In the genomic region with DNA sequence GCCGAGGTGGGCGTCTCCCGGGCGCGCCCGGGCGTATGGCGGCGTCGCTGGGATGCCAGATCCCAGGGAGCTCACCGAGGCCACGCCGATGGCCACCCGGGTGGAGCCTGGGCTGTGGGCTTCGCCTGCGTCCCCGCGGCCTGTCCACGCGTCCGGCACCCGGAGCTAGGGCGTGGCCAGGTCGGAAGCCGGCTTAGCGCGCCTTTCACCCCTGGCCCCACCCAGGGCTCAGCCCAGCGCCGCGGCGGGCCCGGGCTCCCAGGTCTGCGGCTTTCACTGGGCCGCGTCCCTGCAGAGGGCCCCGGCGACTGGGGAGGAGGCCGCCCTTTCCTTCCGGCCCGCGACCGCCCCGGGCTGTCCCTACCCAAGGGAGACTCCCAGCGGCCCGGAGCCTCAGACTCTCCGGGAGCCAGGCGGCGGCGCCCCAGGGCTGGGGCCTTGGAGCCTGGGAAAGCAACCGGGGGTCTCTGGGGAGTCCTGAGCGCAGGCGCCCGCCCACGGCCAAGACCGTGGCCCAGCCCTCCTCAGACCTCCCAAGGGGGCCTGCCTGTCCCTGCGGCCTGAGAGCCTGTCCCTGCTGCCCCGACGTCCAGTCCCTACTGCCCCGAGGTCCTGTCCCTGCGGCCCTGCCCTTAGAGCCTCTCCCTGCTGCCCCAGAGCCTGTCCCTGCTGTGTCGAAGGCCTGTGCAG, we compare ENCODE assay signal across 10 cellular contexts.
DNase-seq lines count a peak whose midpoint lies in the region; ATAC-seq and TF ChIP-seq lines count a peak whose summit lies in the region.
"Had no signal": no experiment of that assay in that cellular context is flagged by ENCODE, and none has a peak within 500 bp of the region (broad histone marks: within the 10 kb centered on the region; RNA-seq: fewer than 3 reads in every experiment).

No MANE protein-coding gene starts in this region.

- peak overlapping the region; percentile 65 for H3K27ac Mint-ChIP-seq in stimulated activated naive B cell treated with anti-CD40 and anti-IgM and Interleukin-4, amounts not matched to agents 10 μg/mL and 1 μg/mL and 100 μg/mL, for 72 hours

- no peaks in the 10 kb centered on the region for H3K36me3 Mint-ChIP-seq in stimulated activated naive B cell treated with anti-CD40 and anti-IgM and Interleukin-4, amounts not matched to agents 10 μg/mL and 1 μg/mL and 100 μg/mL, for 72 hours

- peak overlapping the region; percentile 69 to 77 for H3K4me3 Mint-ChIP-seq in stimulated activated naive B cell treated with anti-CD40 and anti-IgM and Interleukin-4, amounts not matched to agents 10 μg/mL and 1 μg/mL and 100 μg/mL, for 72 hours

- H3K9me3 Mint-ChIP-seq in stimulated activated naive B cell treated with anti-CD40 and anti-IgM and Interleukin-4, amounts not matched to agents 10 μg/mL and 1 μg/mL and 100 μg/mL, for 72 hours = no peaks in the 10 kb centered on the region

- H3K4me1 Mint-ChIP-seq in stimulated activated naive B cell treated with anti-CD40 and anti-IgM and Interleukin-4, amounts not matched to agents 10 μg/mL and 1 μg/mL and 100 μg/mL, for 72 hours = peaks cover 9 to 11% of the 10 kb centered on the region in 2 donors

- no peak for TF ChIP-seq POLR2A in NB4 (IDR thresholded peaks at IDR 0.05; ENCODE audit: extremely low read depth, insufficient read length)

- ATAC-seq in stimulated activated naive B cell treated with anti-CD40 and anti-IgM and Interleukin-4, amounts not matched to agents 10 μg/mL and 1 μg/mL and 100 μg/mL, for 72 hours (replicated peaks) = peak; percentile 63
- ATAC-seq in HG03439 (IDR thresholded peaks at IDR 0.05; ENCODE audit: unreplicated experiment) = no peak

- peak; percentile 11 for TF ChIP-seq CTCF in NB4 (IDR thresholded peaks at IDR 0.05; ENCODE audit: low read depth, low read length)
- TF ChIP-seq CTCF in fibroblast of pulmonary artery (IDR thresholded peaks at IDR 0.05; ENCODE audit: low read length, missing control alignments) = no peak

- H3K4me3 ChIP-seq in NB4 (ENCODE audit: low read depth, low read length) (no peak overlapping the region), fibroblast of pulmonary artery (replicated peaks; ENCODE audit: low read depth, low read length) (peak overlapping the region; percentile 3)
- H3K4me3 ChIP-seq: SK-N-MC had no signal

- DNase-seq in DMS 273 (lab: John Stamatoyannopoulos, UW; ENCODE audit: unreplicated experiment) = peak; percentile 20
- DNase-seq in DMS 273 treated with DMSO at 0.1 percent for 48 hours (lab: John Stamatoyannopoulos, UW) = no peak
- DNase-seq in NB4 (ENCODE audit: low read depth) = peak; percentile 87
- no peak for DNase-seq in fibroblast of pulmonary artery (ENCODE audit: low read depth)
- DNase-seq in stimulated activated naive B cell treated with anti-CD40 and anti-IgM and Interleukin-4, amounts not matched to agents 10 μg/mL and 1 μg/mL and 100 μg/mL, for 72 hours = no peak
- no peak for DNase-seq in cerebellar cortex (ENCODE audit: low spot score)
- no peak for DNase-seq in inferior parietal cortex (ENCODE audit: extremely low spot score)
- DNase-seq: stimulated activated CD4-positive, alpha-beta T cell treated with anti-CD3 and anti-CD28 coated beads, Interleukin-4, amount 100 ng/mL, for 4 hours had no signal

- peaks cover 46 to 54% of the 10 kb centered on the region in 2 donors for H3K27me3 Mint-ChIP-seq in stimulated activated naive B cell treated with anti-CD40 and anti-IgM and Interleukin-4, amounts not matched to agents 10 μg/mL and 1 μg/mL and 100 μg/mL, for 72 hours

Comparison
In these comparisons a context has a peak if more than half of its experiments do, and no peak if none do; other contexts are left out.
1. DNase-seq: peak in DMS 273 (single experiment) and NB4 (single experiment); none in DMS 273 treated with DMSO at 0.1 percent for 48 hours (single experiment), fibroblast of pulmonary artery (single experiment), stimulated activated naive B cell treated with anti-CD40 and anti-IgM and Interleukin-4, amounts not matched to agents 10 μg/mL and 1 μg/mL and 100 μg/mL, for 72 hours (single experiment), cerebellar cortex (single experiment) and inferior parietal cortex (single experiment).